Comparison of ENCODE assay signal across 11 cellular contexts in genomic region chr14:93049867-93050331, GRCh38.
DNase-seq lines count a peak whose midpoint lies in the region; ATAC-seq, FAIRE-seq and TF ChIP-seq lines count a peak whose summit lies in the region.
"Had no signal": no experiment of that assay in that cellular context is flagged by ENCODE, and none has a peak within 500 bp of the region (broad histone marks: within the 10 kb centered on the region; RNA-seq: fewer than 3 reads in every experiment).

No MANE protein-coding gene starts in this region.

- no peak overlapping the region for H3K9ac ChIP-seq in H1 (replicated peaks in 1 of 4; ENCODE audit: extremely low read depth in 1 of 4, low read depth in 3 of 4, low read length in 3 of 4)

- H3K79me2 ChIP-seq in H1 (ENCODE audit: control insufficient read depth in 1 of 2, insufficient read depth in 2 of 2, low read length in 2 of 2): peaks cover 0 to 60% of the 10 kb centered on the region in 2 experiments; a peak in 2 of 4 replicates

- CTCF ChIA-PET in H1 (lab: Charles Lee; ENCODE audit: partially characterized antibody): interaction anchor here (1.2 to 3.3 kb wide), 4 partner anchors 16 to 64 kb away, joined by 3 to 16 read pairs (median 4); no protein-coding TSS in a partner anchor

- H4K20me1 ChIP-seq in H1 (replicated peaks in 1 of 2; ENCODE audit: control insufficient read depth in 1 of 2, insufficient read depth in 2 of 2, low read length in 2 of 2): peaks cover 0 to under 1% of the 10 kb centered on the region in 2 experiments

- TF ChIP-seq CTCF in H1 (IDR thresholded peaks at IDR 0.05; ENCODE audit: control extremely low read depth in 1 of 3, insufficient read depth in 1 of 3, low read depth in 1 of 3, low read length in 3 of 3): no peak
- no peak for TF ChIP-seq CTCF in mucosa of descending colon (IDR thresholded peaks at IDR 0.05)

- no peak for TF ChIP-seq RAD21 in H1 (IDR thresholded peaks at IDR 0.05 in 1 of 2, conservative IDR thresholded peaks at IDR 0.05 in 1 of 2; ENCODE audit: low read depth in 2 of 2, low read length in 2 of 2)

- no peaks in the 10 kb centered on the region for H3K36me3 ChIP-seq in H1 (ENCODE audit: control insufficient read depth in 2 of 4, insufficient read depth in 4 of 4, low read length in 3 of 4)
- no peaks in the 10 kb centered on the region for H3K36me3 ChIP-seq in mucosa of descending colon (ENCODE audit: low read depth)

- ATAC-seq in mucosa of descending colon (peak; percentile 14), GM21737 (IDR thresholded peaks at IDR 0.05; ENCODE audit: unreplicated experiment) (no peak), HG03342 (IDR thresholded peaks at IDR 0.05; ENCODE audit: unreplicated experiment) (no peak), HG02852 (IDR thresholded peaks at IDR 0.05; ENCODE audit: unreplicated experiment) (no peak), HG02885 (IDR thresholded peaks at IDR 0.05; ENCODE audit: poor library complexity, unreplicated experiment) (no peak)
- ATAC-seq: stimulated activated naive CD8-positive, alpha-beta T cell treated with anti-CD3 and anti-CD28 coated beads, Interleukin-15, amount 100 ng/mL, for 72 hours had no signal

- H3K4ac ChIP-seq in H1 (replicated peaks; ENCODE audit: insufficient read length, low read depth, low read length): no peak overlapping the region

- no peak overlapping the region for H2BK15ac ChIP-seq in H1 (ENCODE audit: low read length)

- intact Hi-C loops in mucosa of descending colon (cut with DNase I, micrococcal nuclease): no loop called here

- H2AFZ ChIP-seq in H1 (ENCODE audit: low read length): no peak overlapping the region

- H3K23me2 ChIP-seq in H1 (ENCODE audit: low read depth, low read length): no peaks in the 10 kb centered on the region

- peaks cover 6% of the 10 kb centered on the region for H3K79me1 ChIP-seq in H1 (ENCODE audit: low read depth, low read length)

- no peak overlapping the region for H3K4me2 ChIP-seq in H1 (ENCODE audit: insufficient read depth in 1 of 2, low read depth in 2 of 2, low read length in 2 of 2)

- no peak overlapping the region for H3K56ac ChIP-seq in H1 (replicated peaks; ENCODE audit: insufficient read length, low read depth, low read length)

- 79% methylated on average over 10 of the region's 12 CpGs; no CpG with 5 or more reads in 1 of the 2 experiments for WGBS in H1 (ENCODE audit: extremely low coverage in 1 of 2, insufficient coverage in 1 of 2, insufficient read length in 1 of 2, insufficient replicate concordance in 2 of 2, low coverage in 1 of 2, low lambda C conversion rate in 2 of 2, missing lambda C conversion rate in 1 of 2), 2 experiments

- H3K14ac ChIP-seq in H1 (ENCODE audit: insufficient read length): no peak overlapping the region

- peak overlapping the region; percentile 27; the same call in 1 of the 2 replicates for H2BK5ac ChIP-seq in H1 (ENCODE audit: low read depth, low read length)

- H4K8ac ChIP-seq in H1 (ENCODE audit: extremely low read depth, insufficient read depth, low read length): no peak overlapping the region; the same call in 1 of the 2 replicates

- no peak overlapping the region for H4K5ac ChIP-seq in H1 (ENCODE audit: insufficient read length, low read depth, low read length)

- H3K23ac ChIP-seq in H1 (ENCODE audit: insufficient read length): no peak overlapping the region

- peak overlapping the region; percentile 62 for H3K18ac ChIP-seq in H1 (ENCODE audit: extremely low read depth, low read length)

- 0 out of 2 replicates have a peak overlapping the region, but pooled peaks have one; percentile 82 for H2BK20ac ChIP-seq in H1 (ENCODE audit: low read length)

- no peak overlapping the region for H2BK12ac ChIP-seq in H1 (ENCODE audit: low read depth, low read length)

- no peaks in the 10 kb centered on the region for H3K27me3 ChIP-seq in H1 (replicated peaks in 1 of 4; ENCODE audit: control insufficient read depth in 3 of 4, extremely low read depth in 1 of 4, insufficient read depth in 3 of 4, low read length in 3 of 4)

- no peak for FAIRE-seq in H1 (lab: Jason Lieb, UNC)

- H2AK5ac ChIP-seq in H1 (ENCODE audit: low read depth, low read length): no peak overlapping the region; the same call in 1 of the 2 replicates

- H3K9me3 ChIP-seq in H1 (ENCODE audit: insufficient read depth in 2 of 2, low read depth in 1 of 2, low read length in 1 of 2) (no peaks in the 10 kb centered on the region), mucosa of descending colon (no peaks in the 10 kb centered on the region)

- no peak overlapping the region for H3K4me3 ChIP-seq in H1 (ENCODE audit: extremely low read depth in 1 of 4, insufficient read depth in 2 of 4, low read depth in 3 of 4, low read length in 4 of 4)
- no peak overlapping the region for H3K4me3 ChIP-seq in mucosa of descending colon

- TF ChIP-seq EP300 in H1 (IDR thresholded peaks at IDR 0.05; ENCODE audit: borderline replicate concordance in 1 of 2, low read depth in 2 of 2, low read length in 2 of 2): no peak

- no peak overlapping the region for H2BK120ac ChIP-seq in H1 (replicated peaks; ENCODE audit: low read depth, low read length)

- no peak for TF ChIP-seq POLR2A in H1 (IDR thresholded peaks at IDR 0.05; ENCODE audit: control extremely low read depth in 1 of 2, low read depth in 2 of 2, low read length in 2 of 2)

- POLR2A ChIA-PET in H1 (lab: Charles Lee; ENCODE audit: partially characterized antibody): no interaction called here

- H3K4me1 ChIP-seq in H1 (replicated peaks in 1 of 4; ENCODE audit: control insufficient read depth in 3 of 4, insufficient read depth in 4 of 4, low read length in 3 of 4): peaks cover 9 to 54% (median 42%) of the 10 kb centered on the region in 4 experiments
- peaks cover 92% of the 10 kb centered on the region for H3K4me1 ChIP-seq in mucosa of descending colon (ENCODE audit: low read depth)

- DNase-seq in NCI-H1092 (lab: John Stamatoyannopoulos, UW) (peak; percentile 18), H1 (ENCODE audit: low read depth in 1 of 2, low spot score in 2 of 2) (no peak), mucosa of descending colon (peak; percentile 50 to 59 (median 57)), substantia nigra (lab: John Stamatoyannopoulos, UW) (peak in 2 of 49 donors; percentile 31 to 50)
- DNase-seq: immature natural killer cell; stimulated activated CD4-positive, alpha-beta T cell treated with anti-CD3 and anti-CD28 coated beads, Interleukin-2, amount 100 ng/mL, for 48 hours; stimulated activated naive CD8-positive, alpha-beta T cell treated with anti-CD3 and anti-CD28 coated beads, Interleukin-15, amount 100 ng/mL, for 72 hours had no signal

- H4K91ac ChIP-seq in H1 (replicated peaks; ENCODE audit: insufficient read length, low read length): peak overlapping the region; percentile 95

- H3K27ac ChIP-seq in H1 (ENCODE audit: low read depth, low read length) (no peak overlapping the region), substantia nigra (ENCODE audit: low read depth, low read length, poor library complexity, severe bottlenecking) (peak overlapping the region; percentile 41)

TF ChIP-seq in H1, 55 proteins besides CTCF, POLR2A, EP300 and RAD21:
- TF ChIP-seq GTF2F1 (IDR thresholded peaks at IDR 0.05; ENCODE audit: borderline replicate concordance, low read depth, low read length) (no peak), CHD2 (IDR thresholded peaks at IDR 0.05; ENCODE audit: low read length) (no peak), POU5F1 (IDR thresholded peaks at IDR 0.05; ENCODE audit: low read depth, low read length) (no peak), E2F6 (IDR thresholded peaks at IDR 0.05) (no peak), CBX5 (IDR thresholded peaks at IDR 0.05; ENCODE audit: low read depth, low read length) (no peak), GABPA (IDR thresholded peaks at IDR 0.05; ENCODE audit: borderline replicate concordance, insufficient read depth, low read length) (no peak), KDM1A (IDR thresholded peaks at IDR 0.05; ENCODE audit: borderline replicate concordance, low read length) (no peak), RXRA (IDR thresholded peaks at IDR 0.05; ENCODE audit: insufficient read depth, low read depth, low read length) (no peak), PHF8 (conservative IDR thresholded peaks at IDR 0.05; ENCODE audit: low read depth, low read length) (no peak), CREB1 (IDR thresholded peaks at IDR 0.05) (no peak), TBP (IDR thresholded peaks at IDR 0.05; ENCODE audit: low read depth, low read length) (no peak), SRF (IDR thresholded peaks at IDR 0.05; ENCODE audit: low read depth, low read length) (no peak), SIRT6 (IDR thresholded peaks at IDR 0.05; ENCODE audit: low read length) (no peak), EGR1 (IDR thresholded peaks at IDR 0.05; ENCODE audit: borderline replicate concordance, low read depth, low read length) (no peak), ZNF274 (IDR thresholded peaks at IDR 0.05; ENCODE audit: borderline replicate concordance, extremely low read depth, low read length) (no peak), SUZ12 (IDR thresholded peaks at IDR 0.05; ENCODE audit: low read length) (no peak), SP2 (IDR thresholded peaks at IDR 0.05; ENCODE audit: low read length) (no peak), NRF1 (IDR thresholded peaks at IDR 0.05; ENCODE audit: low read depth, low read length) (no peak), ASH2L (IDR thresholded peaks at IDR 0.05; ENCODE audit: low read length) (no peak), NANOG (IDR thresholded peaks at IDR 0.05; ENCODE audit: insufficient read depth, low read depth, low read length, poor library complexity, severe bottlenecking) (no peak)

Comparison
In these comparisons a context has a peak if more than half of its experiments do, and no peak if none do; other contexts are left out.
1. DNase-seq: peak in NCI-H1092 (single experiment) and mucosa of descending colon (3 of 3); none in H1 (0 of 2).